ENCODE assay signal across 14 cellular contexts in genomic region chr21:43294194-43294902, GRCh38.
DNase-seq lines count a peak whose midpoint lies in the region; ATAC-seq and TF ChIP-seq lines count a peak whose summit lies in the region.
"Had no signal": no experiment of that assay in that cellular context is flagged by ENCODE, and none has a peak within 500 bp of the region (broad histone marks: within the 10 kb centered on the region; RNA-seq: fewer than 3 reads in every experiment).

No MANE protein-coding gene starts in this region.

- H3K9me2 ChIP-seq in Karpas-422 (replicated peaks; ENCODE audit: insufficient read depth, low read length): no peaks in the 10 kb centered on the region
- H3K9me2 ChIP-seq: SK-N-SH had no signal

- H3K4me2 ChIP-seq in BLaER1: peak overlapping the region; percentile 66
- H3K4me2 ChIP-seq in Karpas-422 (ENCODE audit: low read depth, low read length, poor library complexity, severe bottlenecking): peak overlapping the region; percentile 59
- H3K4me2 ChIP-seq: SK-N-SH had no signal

- TF ChIP-seq CTCF in heart left ventricle (IDR thresholded peaks at IDR 0.05): no peak

- H3K36me3 ChIP-seq in BLaER1 (no peaks in the 10 kb centered on the region), Karpas-422 (ENCODE audit: insufficient read depth, low read length) (no peaks in the 10 kb centered on the region), heart left ventricle (no peaks in the 10 kb centered on the region)
- H3K36me3 ChIP-seq: HAP-1 had no signal

- peaks cover 95% of the 10 kb centered on the region for H3K4me1 ChIP-seq in BLaER1
- peaks cover 66% of the 10 kb centered on the region for H3K4me1 ChIP-seq in Karpas-422 (ENCODE audit: low read length)
- peaks cover 0 to 6% (median 0%) of the 10 kb centered on the region in 12 donors for H3K4me1 ChIP-seq in heart left ventricle
- H3K4me1 ChIP-seq: HAP-1 had no signal

- DNase-seq in Karpas-422 (peak; percentile 61), heart left ventricle (peak in 3 of 5 donors; percentile 60 to 68 (median 61)), putamen (ENCODE audit: low spot score) (peak; percentile 55), NCI-H510A treated with DMSO at 0.1 percent for 48 hours (lab: John Stamatoyannopoulos, UW) (no peak), epidermal melanocyte (ENCODE audit: insufficient read length, low spot score) (no peak)
- DNase-seq in activated naive CD4-positive, alpha-beta T cell treated with Interleukin-2 at 50 U/mL for 16 hours: no peak
- DNase-seq: GF-D8; GM23248; NCI-H748 treated with DMSO at 0.1 percent for 48 hours; NK-92 treated with Interleukin-12 subunit alpha and Interleukin-12 subunit beta, amount 100 ng/mL, for 24 hours; SHP77 treated with DMSO at 0.1 percent for 48 hours; SK-N-SH had no signal

- H3K9ac ChIP-seq in BLaER1 (no peak overlapping the region), Karpas-422 (ENCODE audit: low read length) (peak overlapping the region; percentile 57)
- H3K9ac ChIP-seq: GM23248, SK-N-SH had no signal

- peak overlapping the region; percentile 4; the same call in 1 of the 2 replicates for H2AFZ ChIP-seq in Karpas-422 (ENCODE audit: low read length)
- H2AFZ ChIP-seq: GM23248 had no signal

- no peak for TF ChIP-seq POLR2A in heart left ventricle (IDR thresholded peaks at IDR 0.05)

- H4K20me1 ChIP-seq in BLaER1 (0 out of 2 replicates have a peak, but pooled peaks cover 5% of the 10 kb centered on the region), Karpas-422 (ENCODE audit: insufficient read depth, low read depth, low read length) (no peaks in the 10 kb centered on the region)

- 34 to 41% (median 40%) methylated on average over 14 of the region's 14 CpGs for WGBS in heart left ventricle, 4 donors

- no peak overlapping the region for H3K27ac ChIP-seq in BLaER1
- H3K27ac ChIP-seq in Karpas-422 (ENCODE audit: low read length): peak overlapping the region; percentile 90
- H3K27ac ChIP-seq in heart left ventricle: no peak overlapping the region
- H3K27ac ChIP-seq: GM23248 had no signal

- H3K9me3 ChIP-seq in BLaER1 (peaks cover 12% of the 10 kb centered on the region; the same call in 1 of the 2 replicates), Karpas-422 (ENCODE audit: low read length) (no peaks in the 10 kb centered on the region), heart left ventricle (peaks cover 0 to 20% (median 0%) of the 10 kb centered on the region in 12 donors)
- H3K9me3 ChIP-seq: HAP-1, SK-N-SH had no signal

- peak; percentile 59 to 88 (median 73) for ATAC-seq in heart left ventricle

- H3K4me3 ChIP-seq in BLaER1 (no peak overlapping the region), Karpas-422 (ENCODE audit: low read length) (peak overlapping the region; percentile 34), heart left ventricle (no peak overlapping the region)
- H3K4me3 ChIP-seq: GM23248, HAP-1 had no signal

- intact Hi-C loops in heart left ventricle (cut with DNase I): no loop called here

- no peaks in the 10 kb centered on the region for H3K27me3 ChIP-seq in BLaER1
- H3K27me3 ChIP-seq in Karpas-422 (ENCODE audit: low read length): no peaks in the 10 kb centered on the region
- H3K27me3 ChIP-seq in heart left ventricle: no peaks in the 10 kb centered on the region

- H3K79me2 ChIP-seq in Karpas-422 (ENCODE audit: low read length): no peaks in the 10 kb centered on the region

Comparison
In these comparisons a context has a peak if more than half of its experiments do, and no peak if none do; other contexts are left out.
1. DNase-seq: peak in Karpas-422 (single experiment), heart left ventricle (3 of 5) and putamen (single experiment); none in activated naive CD4-positive, alpha-beta T cell treated with Interleukin-2 at 50 U/mL for 16 hours (single experiment), NCI-H510A treated with DMSO at 0.1 percent for 48 hours (single experiment) and epidermal melanocyte (single experiment).